7 cellular contexts compared by ENCODE assay signal in genomic region chr7:104973909-104974415, GRCh38. TPM values are rescaled to one million over a fixed set of nuclear protein-coding genes. Genes with fewer than 3 reads are reported as not detected.
DNase-seq lines count a peak whose midpoint lies in the region; ATAC-seq and TF ChIP-seq lines count a peak whose summit lies in the region.

No MANE protein-coding gene starts in this region.

- peak overlapping the region; percentile 65 for H3K4me3 Mint-ChIP-seq in HFFc6

- H3K27me3 ChIP-seq in breast epithelium (no peaks in the 10 kb centered on the region), suprapubic skin (no peaks in the 10 kb centered on the region)

- H3K4me3 ChIP-seq in breast epithelium, result no peak overlapping the region
- no peak overlapping the region for H3K4me3 ChIP-seq in suprapubic skin

- H3K27ac ChIP-seq in breast epithelium, result peak overlapping the region; percentile 55 to 85
- H3K27ac ChIP-seq in suprapubic skin, result peak overlapping the region; percentile 80

- no peaks in the 10 kb centered on the region for H3K36me3 ChIP-seq in breast epithelium
- H3K36me3 ChIP-seq in suprapubic skin, result no peaks in the 10 kb centered on the region

- intact Hi-C loops in breast epithelium (cut with DNase I; ENCODE audit: low total_unique reads), result no loop called here
- intact Hi-C loops in left colon (cut with DNase I, micrococcal nuclease), result no loop called here

- TF ChIP-seq EP300 in suprapubic skin (IDR thresholded peaks at IDR 0.05), result no peak

- 34% methylated on average over 3 of the region's 3 CpGs for WGBS in suprapubic skin

- no peaks in the 10 kb centered on the region for H3K9me3 Mint-ChIP-seq in HFFc6

- no peak for TF ChIP-seq CTCF in HFFc6 (IDR thresholded peaks at IDR 0.05)
- no peak for TF ChIP-seq CTCF in breast epithelium (IDR thresholded peaks at IDR 0.05)
- no peak for TF ChIP-seq CTCF in suprapubic skin (IDR thresholded peaks at IDR 0.05)

- TF ChIP-seq POLR2A in breast epithelium (IDR thresholded peaks at IDR 0.05), result no peak
- no peak for TF ChIP-seq POLR2A in suprapubic skin (IDR thresholded peaks at IDR 0.05)

- ATAC-seq in left colon, result peak; percentile 15

- no peaks in the 10 kb centered on the region for H3K9me3 ChIP-seq in breast epithelium
- H3K9me3 ChIP-seq in suprapubic skin, result no peaks in the 10 kb centered on the region

- peaks cover 21% of the 10 kb centered on the region for H3K36me3 Mint-ChIP-seq in HFFc6 (ENCODE audit: low read depth)

- peaks cover 1 to 6% of the 10 kb centered on the region in 2 donors for H3K4me1 ChIP-seq in breast epithelium
- H3K4me1 ChIP-seq in suprapubic skin, result peaks cover 73% of the 10 kb centered on the region

- H3K27me3 Mint-ChIP-seq in HFFc6 (ENCODE audit: insufficient read depth), result peaks cover 3% of the 10 kb centered on the region; the same call in 1 of the 2 replicates

- peaks cover 71% of the 10 kb centered on the region for H3K4me1 Mint-ChIP-seq in HFFc6 (ENCODE audit: low read depth)

- DNase-seq in HFFc6 (peak; percentile 84), breast epithelium (ENCODE audit: low spot score in 2 of 2) (no peak), left colon (no peak), suprapubic skin (ENCODE audit: low spot score in 2 of 2) (no peak), NCI-H1930 (lab: John Stamatoyannopoulos, UW) (no peak), NK-92 (lab: John Stamatoyannopoulos, UW; ENCODE audit: unreplicated experiment) (no peak)
- no peak for DNase-seq in activated CD8-positive, alpha-beta memory T cell treated with anti-CD3 and anti-CD28 coated beads, Interleukin-2, amount 50 U/mL, for 48 hours

- H3K27ac Mint-ChIP-seq in HFFc6, result peak overlapping the region; percentile 97

RNA-seq across cellular contexts. Expression of gene KMT2E, which starts 40.0 kb away (rescaled TPM):
- total RNA-seq in HFFc6 (2021; fragmentation: NEBNext Ultra II Directional; extraction: Animal tissue kit (Norgen Biotek cat#: 25700)), result 10 to 100 TPM; 39.7 to 53.4 (median 50.1) TPM
- total RNA-seq in breast epithelium (100 to 1,000 TPM in 2 of 3 donors, 10 to 100 TPM in 1; 88.2 to 184 (median 168) TPM), left colon (100 to 1,000 TPM; 119 TPM), suprapubic skin (100 to 1,000 TPM in 2 of 4 donors, 10 to 100 TPM in 2; 93.9 to 208 (median 118) TPM)
